In genomic region chr3:34202975-34203374, GRCh38 we compare ENCODE assay signal across 16 cellular contexts.
DNase-seq lines count a peak whose midpoint lies in the region; ATAC-seq, FAIRE-seq and TF ChIP-seq lines count a peak whose summit lies in the region.
"Had no signal": no experiment of that assay in that cellular context is flagged by ENCODE, and none has a peak within 500 bp of the region (broad histone marks: within the 10 kb centered on the region; RNA-seq: fewer than 3 reads in every experiment).

No MANE protein-coding gene starts in this region.

- no peaks in the 10 kb centered on the region for H3K4me1 ChIP-seq in left lung
- H3K4me1 ChIP-seq: BE2C, HAP-1 had no signal

- FAIRE-seq in GM18507 (lab: Jason Lieb, UNC): peak; percentile 5

- H3K36me3 Mint-ChIP-seq in stimulated activated memory B cell treated with anti-CD40 and anti-IgM and Interleukin-4, amounts not matched to agents 10 μg/mL and 1 μg/mL and 100 μg/mL, for 72 hours: no peaks in the 10 kb centered on the region
- H3K36me3 Mint-ChIP-seq in activated naive CD4-positive, alpha-beta T cell treated with anti-CD3 and anti-CD28 coated beads, Interleukin-2, amount 10 ng/mL, durations not matched to agents 7 days and 5 days: no peaks in the 10 kb centered on the region
- H3K36me3 Mint-ChIP-seq: CD4-positive, alpha-beta memory T cell had no signal

- ATAC-seq in left lung: peak; percentile 68
- ATAC-seq in stimulated activated memory B cell treated with anti-CD40 and anti-IgM and Interleukin-4, amounts not matched to agents 10 μg/mL and 1 μg/mL and 100 μg/mL, for 72 hours: no peak

- no peaks in the 10 kb centered on the region for H3K9me3 ChIP-seq in left lung
- H3K9me3 ChIP-seq: BE2C, HAP-1 had no signal

- no peaks in the 10 kb centered on the region for H3K9me3 Mint-ChIP-seq in stimulated activated memory B cell treated with anti-CD40 and anti-IgM and Interleukin-4, amounts not matched to agents 10 μg/mL and 1 μg/mL and 100 μg/mL, for 72 hours
- no peaks in the 10 kb centered on the region for H3K9me3 Mint-ChIP-seq in activated naive CD4-positive, alpha-beta T cell treated with anti-CD3 and anti-CD28 coated beads, Interleukin-2, amount 10 ng/mL, durations not matched to agents 7 days and 5 days

- CTCF ChIA-PET in activated naive CD4-positive, alpha-beta T cell treated with anti-CD3 and anti-CD28 coated beads, Interleukin-2, amount 10 ng/mL, durations not matched to agents 7 days and 5 days (lab: Charles Lee): interaction anchor here (1.0 kb wide), 1 partner anchor 95 kb away, joined by 3 read pairs; no protein-coding TSS in a partner anchor

- H3K4me3 Mint-ChIP-seq in stimulated activated memory B cell treated with anti-CD40 and anti-IgM and Interleukin-4, amounts not matched to agents 10 μg/mL and 1 μg/mL and 100 μg/mL, for 72 hours: no peak overlapping the region
- H3K4me3 Mint-ChIP-seq in activated naive CD4-positive, alpha-beta T cell treated with anti-CD3 and anti-CD28 coated beads, Interleukin-2, amount 10 ng/mL, durations not matched to agents 7 days and 5 days: no peak overlapping the region
- H3K4me3 Mint-ChIP-seq: CD4-positive, alpha-beta memory T cell had no signal

- H3K4me1 Mint-ChIP-seq in stimulated activated memory B cell treated with anti-CD40 and anti-IgM and Interleukin-4, amounts not matched to agents 10 μg/mL and 1 μg/mL and 100 μg/mL, for 72 hours: peaks cover 57% of the 10 kb centered on the region
- no peaks in the 10 kb centered on the region for H3K4me1 Mint-ChIP-seq in activated naive CD4-positive, alpha-beta T cell treated with anti-CD3 and anti-CD28 coated beads, Interleukin-2, amount 10 ng/mL, durations not matched to agents 7 days and 5 days

- H3K27me3 Mint-ChIP-seq in stimulated activated memory B cell treated with anti-CD40 and anti-IgM and Interleukin-4, amounts not matched to agents 10 μg/mL and 1 μg/mL and 100 μg/mL, for 72 hours: no peaks in the 10 kb centered on the region
- peaks cover 4% of the 10 kb centered on the region for H3K27me3 Mint-ChIP-seq in activated naive CD4-positive, alpha-beta T cell treated with anti-CD3 and anti-CD28 coated beads, Interleukin-2, amount 10 ng/mL, durations not matched to agents 7 days and 5 days
- H3K27me3 Mint-ChIP-seq: CD4-positive, alpha-beta memory T cell had no signal

- peak overlapping the region; percentile 26 for H3K27ac Mint-ChIP-seq in stimulated activated memory B cell treated with anti-CD40 and anti-IgM and Interleukin-4, amounts not matched to agents 10 μg/mL and 1 μg/mL and 100 μg/mL, for 72 hours
- H3K27ac Mint-ChIP-seq in activated naive CD4-positive, alpha-beta T cell treated with anti-CD3 and anti-CD28 coated beads, Interleukin-2, amount 10 ng/mL, durations not matched to agents 7 days and 5 days: no peak overlapping the region
- H3K27ac Mint-ChIP-seq: CD4-positive, alpha-beta memory T cell had no signal

- H3K4me3 ChIP-seq in left lung: no peak overlapping the region
- H3K4me3 ChIP-seq: HAP-1, PC-9, SK-N-MC had no signal

- no peaks in the 10 kb centered on the region for H3K27me3 ChIP-seq in left lung
- H3K27me3 ChIP-seq: BE2C had no signal

- no peak for DNase-seq in GM18507 (ENCODE audit: extremely low spot score, insufficient read length, low read depth)
- peak; percentile 98 for DNase-seq in NCI-H82 (lab: John Stamatoyannopoulos, UW)
- no peak for DNase-seq in left lung
- DNase-seq in kidney glomerular epithelial cell (lab: John Stamatoyannopoulos, UW): no peak
- no peak for DNase-seq in dermis blood vessel endothelial cell
- no peak for DNase-seq in activated naive CD4-positive, alpha-beta T cell treated with anti-CD3 and anti-CD28 coated beads, Interleukin-2, amount 10 ng/mL, durations not matched to agents 7 days and 5 days
- DNase-seq: BE2C; CD4-positive, alpha-beta memory T cell; Kasumi-1; NCI-H1417 treated with DMSO at 0.1 percent for 48 hours; NCI-H2029; NCI-H2227 treated with DMSO at 0.1 percent for 48 hours; PC-9 had no signal

- intact Hi-C loops in left lung (cut with DNase I): no loop called here

- no peak for TF ChIP-seq CTCF in left lung (IDR thresholded peaks at IDR 0.05)

- H3K36me3 ChIP-seq in left lung: no peaks in the 10 kb centered on the region
- H3K36me3 ChIP-seq: BE2C, HAP-1 had no signal

- H3K27ac ChIP-seq in left lung: no peak overlapping the region
- H3K27ac ChIP-seq: PC-9, SK-N-MC had no signal
